Comparison of ENCODE assay signal across 14 cellular contexts in the genomic region with DNA sequence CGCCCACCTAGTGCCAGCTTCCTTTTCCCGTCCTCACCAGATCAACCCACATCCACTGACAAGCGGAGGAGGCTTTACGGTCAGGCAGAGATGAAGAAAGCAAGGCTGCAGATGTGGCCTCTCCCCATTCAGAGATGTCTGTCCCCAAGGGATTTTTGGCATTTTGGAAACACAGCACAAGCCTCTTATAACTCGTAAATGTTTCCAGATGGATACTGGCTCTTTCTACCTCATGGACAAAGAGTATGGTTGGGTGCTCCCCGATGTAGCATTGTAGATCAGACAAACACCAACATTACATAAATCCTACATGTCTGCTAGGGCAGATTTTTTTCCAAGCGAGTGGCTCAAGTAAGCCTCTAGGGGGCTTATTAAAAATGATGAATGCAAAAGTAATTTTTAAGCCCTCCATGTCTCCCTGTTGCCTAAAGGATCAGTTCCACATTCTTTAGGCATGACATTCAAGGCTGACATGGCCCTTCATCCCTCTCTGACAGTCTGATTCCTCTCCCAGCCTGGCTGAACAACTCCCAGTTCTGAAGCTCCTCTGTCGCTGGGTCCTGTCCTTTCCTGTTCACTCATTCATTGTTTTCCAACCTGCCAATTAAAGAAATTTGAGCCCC. TPM values are rescaled to one million over a fixed set of nuclear protein-coding genes. Genes with fewer than 3 reads are reported as not detected.
A peak's percentile ranks its signal among the peaks of the same experiment; 100 is the strongest.
DNase-seq lines count a peak whose midpoint lies in the region; ATAC-seq and TF ChIP-seq lines count a peak whose summit lies in the region.
"Had no signal": no experiment of that assay in that cellular context is flagged by ENCODE, and none has a peak within 500 bp of the region (broad histone marks: within the 10 kb centered on the region; RNA-seq: fewer than 3 reads in every experiment).

No MANE protein-coding gene starts in this region.

- peak; percentile 56 for TF ChIP-seq CTCF in brain microvascular endothelial cell (IDR thresholded peaks at IDR 0.05; ENCODE audit: low read depth, low read length, missing control alignments)

- no peaks in the 10 kb centered on the region for H3K27me3 ChIP-seq in brain microvascular endothelial cell (replicated peaks)

- DNase-seq in activated CD4-positive, alpha-beta T cell treated with anti-CD3 and anti-CD28 coated beads, Interleukin-2, amount 10 ng/mL, durations not matched to agents 24 days and 14 days = peak; percentile 28
- DNase-seq in activated CD4-positive, alpha-beta T cell treated with anti-CD3 and anti-CD28 coated beads, Interleukin-2, amount 50 U/mL, for 48 hours = no peak
- DNase-seq in brain microvascular endothelial cell (peak; percentile 39), iris pigment epithelial cell (ENCODE audit: low read depth) (peak; percentile 44), NCI-H510A treated with DMSO at 0.1 percent for 48 hours (lab: John Stamatoyannopoulos, UW) (no peak)
- no peak for DNase-seq in activated naive CD4-positive, alpha-beta T cell treated with anti-CD3 and anti-CD28 coated beads for 36 hours
- DNase-seq in activated CD8-positive, alpha-beta memory T cell treated with anti-CD3 and anti-CD28 coated beads, Interleukin-2, amount 50 U/mL, for 4 hours = no peak
- DNase-seq: amygdala, NCI-H1436 had no signal

- H3K27ac Mint-ChIP-seq in activated CD4-positive, alpha-beta T cell treated with anti-CD3 and anti-CD28 coated beads, Interleukin-2, amount 10 ng/mL, durations not matched to agents 24 days and 14 days = no peak overlapping the region
- no peak overlapping the region for H3K27ac Mint-ChIP-seq in activated naive CD4-positive, alpha-beta T cell treated with anti-CD3 and anti-CD28 coated beads for 36 hours

- no peaks in the 10 kb centered on the region for H3K27me3 Mint-ChIP-seq in activated CD4-positive, alpha-beta T cell treated with anti-CD3 and anti-CD28 coated beads, Interleukin-2, amount 10 ng/mL, durations not matched to agents 24 days and 14 days
- H3K27me3 Mint-ChIP-seq in activated naive CD4-positive, alpha-beta T cell treated with anti-CD3 and anti-CD28 coated beads for 36 hours (ENCODE audit: low read depth) = peaks cover 5% of the 10 kb centered on the region

- no peaks in the 10 kb centered on the region for H3K4me1 Mint-ChIP-seq in activated CD4-positive, alpha-beta T cell treated with anti-CD3 and anti-CD28 coated beads, Interleukin-2, amount 10 ng/mL, durations not matched to agents 24 days and 14 days
- no peaks in the 10 kb centered on the region for H3K4me1 Mint-ChIP-seq in activated naive CD4-positive, alpha-beta T cell treated with anti-CD3 and anti-CD28 coated beads for 36 hours (ENCODE audit: low read depth)

- peaks cover 8% of the 10 kb centered on the region for H3K9me3 Mint-ChIP-seq in activated CD4-positive, alpha-beta T cell treated with anti-CD3 and anti-CD28 coated beads, Interleukin-2, amount 10 ng/mL, durations not matched to agents 24 days and 14 days
- peaks cover 7% of the 10 kb centered on the region for H3K9me3 Mint-ChIP-seq in activated naive CD4-positive, alpha-beta T cell treated with anti-CD3 and anti-CD28 coated beads for 36 hours

- in situ Hi-C loops in brain microvascular endothelial cell (cut with HindIII; ENCODE audit: low pct_ligation_motif_present, low sequenced_read_pairs) = no loop called here

- H3K36me3 ChIP-seq in brain microvascular endothelial cell (replicated peaks) = no peaks in the 10 kb centered on the region

- no peaks in the 10 kb centered on the region for H3K36me3 Mint-ChIP-seq in activated CD4-positive, alpha-beta T cell treated with anti-CD3 and anti-CD28 coated beads, Interleukin-2, amount 10 ng/mL, durations not matched to agents 24 days and 14 days (ENCODE audit: low read depth)
- no peaks in the 10 kb centered on the region for H3K36me3 Mint-ChIP-seq in activated naive CD4-positive, alpha-beta T cell treated with anti-CD3 and anti-CD28 coated beads for 36 hours (ENCODE audit: low read depth)

- CTCF ChIA-PET in activated naive CD4-positive, alpha-beta T cell treated with anti-CD3 and anti-CD28 coated beads for 36 hours (lab: Charles Lee) = interaction anchor here (0.6 kb wide), 1 partner anchor 77 kb away, joined by 3 read pairs; no protein-coding TSS in a partner anchor

- no peak overlapping the region for H3K4me3 ChIP-seq in brain microvascular endothelial cell (ENCODE audit: low read depth, low read length)
- H3K4me3 ChIP-seq: A549 had no signal

- ATAC-seq in GM21528 (IDR thresholded peaks at IDR 0.05; ENCODE audit: low FRiP score, unreplicated experiment) = no peak

- H3K4me3 Mint-ChIP-seq in activated CD4-positive, alpha-beta T cell treated with anti-CD3 and anti-CD28 coated beads, Interleukin-2, amount 10 ng/mL, durations not matched to agents 24 days and 14 days = no peak overlapping the region
- H3K4me3 Mint-ChIP-seq in activated naive CD4-positive, alpha-beta T cell treated with anti-CD3 and anti-CD28 coated beads for 36 hours = no peak overlapping the region

- intact Hi-C loops in activated CD4-positive, alpha-beta T cell treated with anti-CD3 and anti-CD28 coated beads, Interleukin-2, amount 10 ng/mL, durations not matched to agents 24 days and 14 days (cut with micrococcal nuclease) = no loop called here
- intact Hi-C loops in activated naive CD4-positive, alpha-beta T cell treated with anti-CD3 and anti-CD28 coated beads for 36 hours (cut with micrococcal nuclease) = no loop called here

- H3K27ac ChIP-seq in brain microvascular endothelial cell = no peak overlapping the region
- H3K27ac ChIP-seq: A549 had no signal

RNA-seq across cellular contexts. Expression of a gene that starts 11.7 kb away (rescaled TPM):
- not detected in 2 replicates for total RNA-seq in activated CD4-positive, alpha-beta T cell treated with anti-CD3 and anti-CD28 coated beads, Interleukin-2, amount 10 ng/mL, durations not matched to agents 24 days and 14 days
- total RNA-seq in activated naive CD4-positive, alpha-beta T cell treated with anti-CD3 and anti-CD28 coated beads for 36 hours = not detected
- total RNA-seq: glomerular endothelial cell, mononuclear cell, temporal lobe had no signal

Comparison
In these comparisons a context has a peak if more than half of its experiments do, and no peak if none do; other contexts are left out.
1. DNase-seq: peak in activated CD4-positive, alpha-beta T cell treated with anti-CD3 and anti-CD28 coated beads, Interleukin-2, amount 10 ng/mL, durations not matched to agents 24 days and 14 days (single experiment), brain microvascular endothelial cell (single experiment) and iris pigment epithelial cell (single experiment); none in activated CD4-positive, alpha-beta T cell treated with anti-CD3 and anti-CD28 coated beads, Interleukin-2, amount 50 U/mL, for 48 hours (0 of 2), activated naive CD4-positive, alpha-beta T cell treated with anti-CD3 and anti-CD28 coated beads for 36 hours (single experiment), NCI-H510A treated with DMSO at 0.1 percent for 48 hours (single experiment) and activated CD8-positive, alpha-beta memory T cell treated with anti-CD3 and anti-CD28 coated beads, Interleukin-2, amount 50 U/mL, for 4 hours (single experiment).